ENCODE assay signal across 17 cellular contexts in genomic region chr11:115629456-115630015, GRCh38.
"Had no signal": no experiment of that assay in that cellular context is flagged by ENCODE, and none has a peak within 500 bp of the region (broad histone marks: within the 10 kb centered on the region; RNA-seq: fewer than 3 reads in every experiment).

No MANE protein-coding gene starts in this region.

- ATAC-seq: heart left ventricle; natural killer cell; pancreas; right cardiac atrium; stimulated activated naive CD8-positive, alpha-beta T cell treated with anti-CD3 and anti-CD28 coated beads, Interleukin-15, Interleukin-2, amounts not matched to agents 100 U/mL and 50 U/mL, for 24 hours had no signal

- H3K36me3 ChIP-seq: heart left ventricle, pancreas, suprapubic skin, tibial artery had no signal

- H3K9me3 ChIP-seq: heart left ventricle, pancreas, suprapubic skin, tibial artery had no signal

- H3K27ac Mint-ChIP-seq: natural killer cell, progenitor cell of endocrine pancreas had no signal

- DNase-seq: central memory CD4-positive, alpha-beta T cell; effector CD8-positive, alpha-beta T cell; heart left ventricle; hypothalamus; kidney glomerular epithelial cell; mammary epithelial cell; natural killer cell; nucleus accumbens; pancreas; right cardiac atrium; small intestine; stimulated activated CD4-positive, alpha-beta T cell treated with anti-CD3 and anti-CD28 coated beads, Interleukin-2, amount 100 ng/mL, for 48 hours; stimulated activated naive CD8-positive, alpha-beta T cell treated with anti-CD3 and anti-CD28 coated beads, Interleukin-15, Interleukin-2, amounts not matched to agents 100 U/mL and 50 U/mL, for 24 hours; tibial artery had no signal

- H3K9me3 Mint-ChIP-seq: natural killer cell had no signal

- H3K27ac ChIP-seq: coronary artery, heart left ventricle, pancreas, suprapubic skin, tibial artery had no signal

- H3K4me1 Mint-ChIP-seq: natural killer cell had no signal

- H3K36me3 Mint-ChIP-seq: natural killer cell had no signal

- H3K4me3 ChIP-seq: coronary artery, heart left ventricle, pancreas, suprapubic skin, tibial artery had no signal

- H3K27me3 ChIP-seq: pancreas had no signal

- H3K4me1 ChIP-seq: heart left ventricle, pancreas, suprapubic skin, tibial artery had no signal

- H3K4me3 Mint-ChIP-seq: natural killer cell had no signal
